Comparison of ENCODE assay signal across 20 cellular contexts in genomic region chr2:217614498-217614897, GRCh38.
DNase-seq lines count a peak whose midpoint lies in the region; ATAC-seq, FAIRE-seq and TF ChIP-seq lines count a peak whose summit lies in the region.
"Had no signal": no experiment of that assay in that cellular context is flagged by ENCODE, and none has a peak within 500 bp of the region (broad histone marks: within the 10 kb centered on the region; RNA-seq: fewer than 3 reads in every experiment).

No MANE protein-coding gene starts in this region.

- FAIRE-seq in GM12878 (lab: Jason Lieb, UNC): no peak
- FAIRE-seq: H1 had no signal

- no peaks in the 10 kb centered on the region for H3K79me2 ChIP-seq in GM12878 (ENCODE audit: control insufficient read depth, insufficient read depth, low read length)

- no peak for TF ChIP-seq RAD21 in GM12878 (IDR thresholded peaks at IDR 0.05; ENCODE audit: insufficient read depth, low read depth, low read length)

- WGBS in GM12878 (ENCODE audit: insufficient coverage, insufficient replicate concordance, low lambda C conversion rate, missing lambda C conversion rate): 28% methylated on average over 3 of the region's 3 CpGs

- H3K4me3 ChIP-seq in GM12878 (no peak overlapping the region), left ventricle myocardium inferior (no peak overlapping the region)
- H3K4me3 ChIP-seq: heart right ventricle, SJCRH30 had no signal

- H2AFZ ChIP-seq in GM12878 (ENCODE audit: control insufficient read depth, low read depth, low read length): no peak overlapping the region

- H3K27ac ChIP-seq in GM12878 (ENCODE audit: control insufficient read depth, insufficient read depth): no peak overlapping the region
- H3K27ac ChIP-seq in left ventricle myocardium inferior (replicated peaks): no peak overlapping the region
- H3K27ac ChIP-seq: brain microvascular endothelial cell, heart right ventricle, SJCRH30 had no signal

- TF ChIP-seq CTCF in activated CD8-positive, alpha-beta T cell treated with anti-CD3 and anti-CD28 coated beads for 36 hours (IDR thresholded peaks at IDR 0.05): no peak
- TF ChIP-seq CTCF in GM12878 (IDR thresholded peaks at IDR 0.05 in 2 of 3, conservative IDR thresholded peaks at IDR 0.05 in 1 of 3; ENCODE audit: control insufficient read depth in 2 of 3, extremely low read depth in 1 of 3, insufficient read depth in 1 of 3, low read depth in 3 of 3, low read length in 3 of 3): no peak
- no peak for TF ChIP-seq CTCF in left ventricle myocardium inferior (IDR thresholded peaks at IDR 0.05; ENCODE audit: borderline replicate concordance)

- no peak overlapping the region for H3K4me2 ChIP-seq in GM12878 (ENCODE audit: control insufficient read depth, insufficient read depth)

- H3K9me3 Mint-ChIP-seq in activated CD8-positive, alpha-beta T cell treated with anti-CD3 and anti-CD28 coated beads for 36 hours: no peaks in the 10 kb centered on the region
- H3K9me3 Mint-ChIP-seq in activated CD8-positive, alpha-beta T cell treated with anti-CD3 and anti-CD28 coated beads, Interleukin-2, amount 10 ng/mL, durations not matched to agents 7 days and 5 days (ENCODE audit: insufficient read depth): no peaks in the 10 kb centered on the region
- H3K9me3 Mint-ChIP-seq: CD4-positive, alpha-beta memory T cell; memory B cell; nephron progenitor cell had no signal

- RAD21 ChIA-PET in GM12878 (lab: Charles Lee; ENCODE audit: unreplicated experiment): no interaction called here

- DNase-seq in activated CD8-positive, alpha-beta T cell treated with anti-CD3 and anti-CD28 coated beads for 36 hours: peak; percentile 25
- DNase-seq in activated CD8-positive, alpha-beta T cell treated with anti-CD3 and anti-CD28 coated beads, Interleukin-2, amount 10 ng/mL, durations not matched to agents 7 days and 5 days: no peak
- DNase-seq in GM12878 (ENCODE audit: low read depth, low spot score) (peak; percentile 23), NCI-H748 treated with DMSO at 0.1 percent for 48 hours (lab: John Stamatoyannopoulos, UW) (no peak), left ventricle myocardium inferior (no peak)
- DNase-seq: activated naive CD8-positive, alpha-beta T cell treated with anti-CD3 and anti-CD28 coated beads for 36 hours; brain microvascular endothelial cell; CD4-positive, alpha-beta memory T cell; heart right ventricle; islet precursor cell; NCI-H187; nephron progenitor cell; SJCRH30; stimulated activated naive CD4-positive, alpha-beta T cell treated with Interleukin-2 at 50 U/mL for 16 hours; T-helper 9 cell had no signal

- no peak overlapping the region for H3K4me3 Mint-ChIP-seq in activated CD8-positive, alpha-beta T cell treated with anti-CD3 and anti-CD28 coated beads for 36 hours
- H3K4me3 Mint-ChIP-seq in activated CD8-positive, alpha-beta T cell treated with anti-CD3 and anti-CD28 coated beads, Interleukin-2, amount 10 ng/mL, durations not matched to agents 7 days and 5 days: no peak overlapping the region
- H3K4me3 Mint-ChIP-seq: activated naive CD8-positive, alpha-beta T cell treated with anti-CD3 and anti-CD28 coated beads for 36 hours; CD4-positive, alpha-beta memory T cell; memory B cell; nephron progenitor cell had no signal

- H4K20me1 ChIP-seq in GM12878 (ENCODE audit: control insufficient read depth, insufficient read depth): no peaks in the 10 kb centered on the region

- H3K27me3 Mint-ChIP-seq in activated CD8-positive, alpha-beta T cell treated with anti-CD3 and anti-CD28 coated beads for 36 hours: no peaks in the 10 kb centered on the region
- H3K27me3 Mint-ChIP-seq in activated CD8-positive, alpha-beta T cell treated with anti-CD3 and anti-CD28 coated beads, Interleukin-2, amount 10 ng/mL, durations not matched to agents 7 days and 5 days (ENCODE audit: low read depth): no peaks in the 10 kb centered on the region
- H3K27me3 Mint-ChIP-seq: activated naive CD8-positive, alpha-beta T cell treated with anti-CD3 and anti-CD28 coated beads for 36 hours; CD4-positive, alpha-beta memory T cell had no signal

- H3K27ac Mint-ChIP-seq in activated CD8-positive, alpha-beta T cell treated with anti-CD3 and anti-CD28 coated beads for 36 hours: no peak overlapping the region
- no peak overlapping the region for H3K27ac Mint-ChIP-seq in activated CD8-positive, alpha-beta T cell treated with anti-CD3 and anti-CD28 coated beads, Interleukin-2, amount 10 ng/mL, durations not matched to agents 7 days and 5 days
- H3K27ac Mint-ChIP-seq: memory B cell, nephron progenitor cell had no signal

- no peaks in the 10 kb centered on the region for H3K9me3 ChIP-seq in GM12878 (replicated peaks; ENCODE audit: control insufficient read depth, insufficient read depth, low read length)
- H3K9me3 ChIP-seq in left ventricle myocardium inferior (replicated peaks): no peaks in the 10 kb centered on the region
- H3K9me3 ChIP-seq: heart right ventricle, SJCRH30 had no signal

- intact Hi-C loops in activated CD8-positive, alpha-beta T cell treated with anti-CD3 and anti-CD28 coated beads for 36 hours (cut with micrococcal nuclease): no loop called here
- intact Hi-C loops in GM12878 (cut with micrococcal nuclease; ENCODE audit: unreplicated experiment) (no loop called here), left ventricle myocardium inferior (cut with micrococcal nuclease) (no loop called here)

- CTCF ChIA-PET in activated CD8-positive, alpha-beta T cell treated with anti-CD3 and anti-CD28 coated beads for 36 hours (lab: Charles Lee): no interaction called here
- CTCF ChIA-PET in activated CD8-positive, alpha-beta T cell treated with anti-CD3 and anti-CD28 coated beads, Interleukin-2, amount 10 ng/mL, durations not matched to agents 7 days and 5 days (lab: Charles Lee): interaction anchor here (1.2 kb wide), 1 partner anchor 38 kb away, joined by 3 read pairs; no protein-coding TSS in a partner anchor
- CTCF ChIA-PET in GM12878 (lab: Yijun Ruan, JAX): interaction anchor here (1.2 to 1.4 kb wide), 2 partner anchors 36 to 38 kb away, joined by 3 read pairs; no protein-coding TSS in a partner anchor

- ATAC-seq in activated CD8-positive, alpha-beta T cell treated with anti-CD3 and anti-CD28 coated beads for 36 hours: no peak
- ATAC-seq in activated CD8-positive, alpha-beta T cell treated with anti-CD3 and anti-CD28 coated beads, Interleukin-2, amount 10 ng/mL, durations not matched to agents 7 days and 5 days: no peak
- ATAC-seq in GM18907 (IDR thresholded peaks at IDR 0.05; ENCODE audit: unreplicated experiment) (peak; percentile 53), HG03354 (IDR thresholded peaks at IDR 0.05; ENCODE audit: poor library complexity, severe bottlenecking, unreplicated experiment) (peak; percentile 68), GM12878 (peak; percentile 85), HG03097 (IDR thresholded peaks at IDR 0.05; ENCODE audit: low FRiP score, unreplicated experiment) (no peak)
- ATAC-seq: heart right ventricle had no signal

- no TSS peak for BruUV-seq in GM12878 (replicated peaks; lab: Mats Ljungman, UMichigan)

- TF ChIP-seq EP300 in GM12878 (IDR thresholded peaks at IDR 0.05; ENCODE audit: borderline replicate concordance in 1 of 2, control insufficient read depth in 1 of 2, low read depth in 2 of 2, low read length in 2 of 2): no peak

- H3K36me3 Mint-ChIP-seq in activated CD8-positive, alpha-beta T cell treated with anti-CD3 and anti-CD28 coated beads for 36 hours (ENCODE audit: low read depth): peaks cover 5% of the 10 kb centered on the region
- H3K36me3 Mint-ChIP-seq in activated CD8-positive, alpha-beta T cell treated with anti-CD3 and anti-CD28 coated beads, Interleukin-2, amount 10 ng/mL, durations not matched to agents 7 days and 5 days (ENCODE audit: low read depth): no peaks in the 10 kb centered on the region
- H3K36me3 Mint-ChIP-seq: CD4-positive, alpha-beta memory T cell; memory B cell had no signal

- peaks cover 38% of the 10 kb centered on the region for H3K4me1 Mint-ChIP-seq in activated CD8-positive, alpha-beta T cell treated with anti-CD3 and anti-CD28 coated beads for 36 hours (ENCODE audit: low read depth)
- H3K4me1 Mint-ChIP-seq in activated CD8-positive, alpha-beta T cell treated with anti-CD3 and anti-CD28 coated beads, Interleukin-2, amount 10 ng/mL, durations not matched to agents 7 days and 5 days (ENCODE audit: low read depth): peaks cover 22% of the 10 kb centered on the region

- in situ Hi-C loops in GM12878 (cut with MboI): no loop called here

- SMC1A ChIA-PET in GM12878 (lab: Charles Lee; ENCODE audit: uncharacterized antibody, unreplicated experiment): no interaction called here

- H3K27me3 ChIP-seq in GM12878 (replicated peaks in 1 of 2; ENCODE audit: control insufficient read depth in 2 of 2, insufficient read depth in 2 of 2, low read length in 1 of 2): no peaks in the 10 kb centered on the region; a peak in 2 of 4 replicates
- no peaks in the 10 kb centered on the region for H3K27me3 ChIP-seq in left ventricle myocardium inferior (ENCODE audit: low read depth)
- H3K27me3 ChIP-seq: brain microvascular endothelial cell, heart right ventricle, SJCRH30 had no signal

- no peak overlapping the region for H3K9ac ChIP-seq in GM12878 (ENCODE audit: control insufficient read depth, insufficient read depth, low read length)

- H3K4me1 ChIP-seq in GM12878 (ENCODE audit: control insufficient read depth, insufficient read depth, low read length): peaks cover 13% of the 10 kb centered on the region
- peaks cover 7% of the 10 kb centered on the region for H3K4me1 ChIP-seq in left ventricle myocardium inferior

- no peak for TF ChIP-seq POLR2A in GM12878 (IDR thresholded peaks at IDR 0.05; ENCODE audit: low read depth, low read length)

- POLR2A ChIA-PET in activated CD8-positive, alpha-beta T cell treated with anti-CD3 and anti-CD28 coated beads for 36 hours (lab: Charles Lee): no interaction called here
- POLR2A ChIA-PET in activated CD8-positive, alpha-beta T cell treated with anti-CD3 and anti-CD28 coated beads, Interleukin-2, amount 10 ng/mL, durations not matched to agents 7 days and 5 days (lab: Charles Lee): no interaction called here
- POLR2A ChIA-PET in GM12878 (lab: Charles Lee): no interaction called here

- H3K36me3 ChIP-seq in GM12878 (ENCODE audit: control insufficient read depth in 2 of 2, insufficient read depth in 2 of 2, low read length in 1 of 2): no peaks in the 10 kb centered on the region
- H3K36me3 ChIP-seq in left ventricle myocardium inferior: no peaks in the 10 kb centered on the region
- H3K36me3 ChIP-seq: brain microvascular endothelial cell, heart right ventricle, SJCRH30 had no signal

TF ChIP-seq in GM12878, 131 proteins besides CTCF, POLR2A, EP300 and RAD21 (continues in another document):
- TF ChIP-seq HDAC6 (IDR thresholded peaks at IDR 0.05; ENCODE audit: unreplicated experiment): no peak
- TF ChIP-seq NFIC (IDR thresholded peaks at IDR 0.05; ENCODE audit: low read depth, low read length): peak; percentile 81; the same call in 1 of the 2 replicates
- peak; percentile 91 for TF ChIP-seq CREM (IDR thresholded peaks at IDR 0.05; ENCODE audit: low read depth)
- TF ChIP-seq JUNB (IDR thresholded peaks at IDR 0.05): peak; percentile 84
- peak; percentile 87 for TF ChIP-seq EED (IDR thresholded peaks at IDR 0.05; ENCODE audit: low read depth)
- peak; percentile 85 for TF ChIP-seq PAX5 (IDR thresholded peaks at IDR 0.05; ENCODE audit: borderline replicate concordance, low read depth, low read length)
- peak in 1 of 2 experiments; percentile 21; a peak in 1 of 4 replicates for TF ChIP-seq IKZF2 (IDR thresholded peaks at IDR 0.05)
- TF ChIP-seq ATF7 (IDR thresholded peaks at IDR 0.05; ENCODE audit: low read depth): 0 out of 2 replicates have a peak, but pooled peaks have one; percentile 15

Comparison
In these comparisons a context has a peak if more than half of its experiments do, and no peak if none do; other contexts are left out.
1. DNase-seq: peak in activated CD8-positive, alpha-beta T cell treated with anti-CD3 and anti-CD28 coated beads for 36 hours (single experiment) and GM12878 (single experiment); none in activated CD8-positive, alpha-beta T cell treated with anti-CD3 and anti-CD28 coated beads, Interleukin-2, amount 10 ng/mL, durations not matched to agents 7 days and 5 days (single experiment), NCI-H748 treated with DMSO at 0.1 percent for 48 hours (single experiment) and left ventricle myocardium inferior (single experiment).
2. ATAC-seq: peak in GM18907 (single experiment), HG03354 (single experiment) and GM12878 (single experiment); none in activated CD8-positive, alpha-beta T cell treated with anti-CD3 and anti-CD28 coated beads for 36 hours (single experiment), activated CD8-positive, alpha-beta T cell treated with anti-CD3 and anti-CD28 coated beads, Interleukin-2, amount 10 ng/mL, durations not matched to agents 7 days and 5 days (single experiment) and HG03097 (single experiment).